In the genomic region with DNA sequence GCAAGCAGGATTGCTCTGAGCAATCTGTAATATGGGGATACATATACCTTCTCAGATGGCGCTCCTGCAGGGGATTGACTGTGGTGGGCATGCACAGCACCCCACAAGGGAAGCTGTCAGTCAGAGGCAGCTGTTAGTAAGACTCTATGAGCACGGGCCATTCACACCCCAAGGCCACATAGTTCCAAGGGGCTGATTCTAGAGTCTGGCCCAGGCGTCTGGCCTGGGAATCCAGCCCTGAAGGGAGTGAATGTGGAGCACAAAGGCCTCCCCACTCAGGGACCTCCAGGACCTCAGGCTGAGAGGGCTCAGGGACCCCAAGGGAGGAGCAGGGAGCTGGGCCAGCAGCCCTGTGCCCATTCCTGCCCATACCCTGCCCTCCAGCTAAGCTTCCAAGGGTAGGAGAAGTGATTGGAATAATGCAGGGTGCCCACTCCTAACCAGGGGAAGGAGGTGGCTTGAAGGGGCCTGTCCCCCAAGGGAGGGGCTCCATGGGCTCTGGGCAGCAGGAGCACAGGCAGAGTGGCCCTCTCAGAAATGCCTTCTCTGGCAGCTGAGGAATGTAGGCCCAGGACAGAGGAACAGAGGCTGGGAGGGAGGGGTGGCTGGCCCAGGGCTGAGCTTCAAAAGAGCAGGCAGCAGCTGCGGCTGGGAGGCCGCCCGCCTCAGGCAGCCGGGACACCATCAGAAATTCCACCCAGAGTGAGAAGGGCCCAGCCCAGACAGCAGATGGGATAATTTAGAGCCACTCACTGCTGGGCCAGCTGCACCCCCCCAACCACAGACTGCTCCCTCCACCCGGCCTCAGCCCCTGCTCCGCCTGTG, we compare ENCODE assay signal across 1 cellular context.
TF ChIP-seq lines count a peak whose summit lies in the region.

No MANE protein-coding gene starts in this region.

TF ChIP-seq in A549, 52 proteins besides CTCF, POLR2A, EP300 and RAD21 (continued from another document):
- TF ChIP-seq POLR2AphosphoS2 (conservative IDR thresholded peaks at IDR 0.05; ENCODE audit: low read length) = no peak
TF ChIP-seq in A549: peak in this region for 1.
